Comparison of ENCODE assay signal across 21 cellular contexts in the genomic region with DNA sequence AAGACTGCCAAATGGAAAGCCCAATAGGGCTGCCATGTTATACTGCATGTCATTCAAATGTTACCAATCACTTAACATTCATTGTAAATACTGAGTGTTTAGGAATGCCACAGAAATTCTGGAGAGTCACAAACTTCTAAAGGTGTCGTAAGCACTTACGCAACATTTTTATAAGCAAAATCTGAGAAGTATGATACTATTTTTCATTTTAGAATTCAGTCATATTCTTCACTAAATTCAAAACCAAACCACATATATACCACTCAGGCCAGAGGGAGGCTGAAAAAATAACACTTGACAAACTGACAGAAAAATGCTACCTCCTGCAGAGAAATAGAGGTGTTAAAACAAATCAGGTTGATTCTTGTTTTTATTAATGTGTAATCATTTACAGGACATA.
"Had no signal": no experiment of that assay in that cellular context is flagged by ENCODE, and none has a peak within 500 bp of the region (broad histone marks: within the 10 kb centered on the region; RNA-seq: fewer than 3 reads in every experiment).

No MANE protein-coding gene starts in this region.

- H3K27ac ChIP-seq: right atrium auricular region, skin epidermis, tibial artery, VCaP had no signal

- H3K9me3 Mint-ChIP-seq: activated T-cell treated with anti-CD3 and anti-CD28 coated beads, Interleukin-2, amount 50 U/mL, for 72 hours; mesothelial cell of epicardium had no signal

- H3K27me3 Mint-ChIP-seq: progenitor cell of endocrine pancreas had no signal

- ATAC-seq: activated T-cell treated with anti-CD3 and anti-CD28 coated beads, Interleukin-2, amount 50 U/mL, for 72 hours; left lobe of liver; stimulated activated naive CD8-positive, alpha-beta T cell treated with anti-CD3 and anti-CD28 coated beads, Interleukin-15, Interleukin-2, amounts not matched to agents 100 U/mL and 50 U/mL, for 24 hours had no signal

- H3K27ac Mint-ChIP-seq: activated T-cell treated with anti-CD3 and anti-CD28 coated beads, Interleukin-2, amount 50 U/mL, for 72 hours; mesothelial cell of epicardium; progenitor cell of endocrine pancreas had no signal

- H3K36me3 ChIP-seq: right atrium auricular region, tibial artery had no signal

- H3K4me3 Mint-ChIP-seq: activated T-cell treated with anti-CD3 and anti-CD28 coated beads, Interleukin-2, amount 50 U/mL, for 72 hours; mesothelial cell of epicardium had no signal

- H3K27me3 ChIP-seq: right atrium auricular region, tibial artery had no signal

- DNase-seq: activated CD4-positive, CD25-positive, alpha-beta regulatory T cell treated with anti-CD3 and anti-CD28 coated beads, Interleukin-2, amount 50 U/mL, for 72 hours; activated CD8-positive, alpha-beta memory T cell treated with anti-CD3 and anti-CD28 coated beads for 24 hours; activated effector memory CD4-positive, alpha-beta T cell treated with anti-CD3 and anti-CD28 coated beads, Interleukin-2, amount 50 U/mL, for 16 hours; activated naive CD4-positive, alpha-beta T cell treated with anti-CD3 and anti-CD28 coated beads, Interleukin-2, amount 50 U/mL, for 16 hours; activated T-cell treated with anti-CD3 and anti-CD28 coated beads, Interleukin-2, amount 50 U/mL, for 72 hours; caudate nucleus; occipital lobe; stimulated activated naive CD8-positive, alpha-beta T cell treated with anti-CD3 and anti-CD28 coated beads, Interleukin-15, Interleukin-2, amounts not matched to agents 100 U/mL and 50 U/mL, for 24 hours; substantia nigra; SW 1271; T-helper 2 cell; tibial artery had no signal

- H3K36me3 Mint-ChIP-seq: mesothelial cell of epicardium had no signal

- FAIRE-seq: colon, urothelium cell line had no signal

- H3K4me3 ChIP-seq: lung, right atrium auricular region, skin epidermis, tibial artery had no signal

- H3K9me3 ChIP-seq: right atrium auricular region, tibial artery had no signal
